2 cellular contexts compared by ENCODE assay signal in the genomic region with DNA sequence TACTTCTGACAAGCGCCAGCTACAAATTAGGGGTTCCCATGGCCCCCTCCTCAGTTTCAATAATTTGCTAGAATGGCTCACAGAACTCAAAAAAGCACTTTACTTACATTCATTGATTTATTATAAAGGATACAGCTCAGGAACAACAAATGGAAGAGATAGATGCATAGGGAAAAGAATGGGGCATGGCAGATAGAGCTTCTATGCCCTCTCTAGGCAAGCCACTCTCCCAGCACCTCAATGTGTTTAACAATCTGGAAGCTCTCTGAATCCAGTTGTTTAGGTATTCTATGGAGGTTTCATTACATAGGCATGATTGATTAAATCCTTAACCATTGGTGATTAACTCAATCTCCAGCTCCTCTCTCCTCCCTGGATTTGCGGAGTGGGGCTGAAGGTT.
TF ChIP-seq lines count a peak whose summit lies in the region.

No MANE protein-coding gene starts in this region.

TF ChIP-seq in SK-N-SH, 30 proteins besides CTCF, POLR2A, EP300 and RAD21 (continued from another document):
- TF ChIP-seq, protein P1, sequence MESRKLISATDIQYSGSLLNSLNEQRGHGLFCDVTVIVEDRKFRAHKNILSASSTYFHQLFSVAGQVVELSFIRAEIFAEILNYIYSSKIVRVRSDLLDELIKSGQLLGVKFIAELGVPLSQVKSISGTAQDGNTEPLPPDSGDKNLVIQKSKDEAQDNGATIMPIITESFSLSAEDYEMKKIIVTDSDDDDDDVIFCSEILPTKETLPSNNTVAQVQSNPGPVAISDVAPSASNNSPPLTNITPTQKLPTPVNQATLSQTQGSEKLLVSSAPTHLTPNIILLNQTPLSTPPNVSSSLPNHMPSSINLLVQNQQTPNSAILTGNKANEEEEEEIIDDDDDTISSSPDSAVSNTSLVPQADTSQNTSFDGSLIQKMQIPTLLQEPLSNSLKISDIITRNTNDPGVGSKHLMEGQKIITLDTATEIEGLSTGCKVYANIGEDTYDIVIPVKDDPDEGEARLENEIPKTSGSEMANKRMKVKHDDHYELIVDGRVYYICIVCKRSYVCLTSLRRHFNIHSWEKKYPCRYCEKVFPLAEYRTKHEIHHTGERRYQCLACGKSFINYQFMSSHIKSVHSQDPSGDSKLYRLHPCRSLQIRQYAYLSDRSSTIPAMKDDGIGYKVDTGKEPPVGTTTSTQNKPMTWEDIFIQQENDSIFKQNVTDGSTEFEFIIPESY (IDR thresholded peaks at IDR 0.05; ENCODE audit: borderline replicate concordance, low read depth), result no peak
- TF ChIP-seq CHD2 (IDR thresholded peaks at IDR 0.05; ENCODE audit: low read length, partially characterized antibody) (no peak), RXRA (IDR thresholded peaks at IDR 0.05; ENCODE audit: borderline replicate concordance, low read depth) (no peak), SMC3 (IDR thresholded peaks at IDR 0.05; ENCODE audit: low read depth, low read length) (no peak), POLR2AphosphoS5 (IDR thresholded peaks at IDR 0.05; ENCODE audit: low read depth, low read length) (no peak), GABPA (IDR thresholded peaks at IDR 0.05; ENCODE audit: low read depth) (no peak), SIN3A (IDR thresholded peaks at IDR 0.05; ENCODE audit: borderline replicate concordance, low read depth, low read length) (no peak)
- TF ChIP-seq, protein P2, sequence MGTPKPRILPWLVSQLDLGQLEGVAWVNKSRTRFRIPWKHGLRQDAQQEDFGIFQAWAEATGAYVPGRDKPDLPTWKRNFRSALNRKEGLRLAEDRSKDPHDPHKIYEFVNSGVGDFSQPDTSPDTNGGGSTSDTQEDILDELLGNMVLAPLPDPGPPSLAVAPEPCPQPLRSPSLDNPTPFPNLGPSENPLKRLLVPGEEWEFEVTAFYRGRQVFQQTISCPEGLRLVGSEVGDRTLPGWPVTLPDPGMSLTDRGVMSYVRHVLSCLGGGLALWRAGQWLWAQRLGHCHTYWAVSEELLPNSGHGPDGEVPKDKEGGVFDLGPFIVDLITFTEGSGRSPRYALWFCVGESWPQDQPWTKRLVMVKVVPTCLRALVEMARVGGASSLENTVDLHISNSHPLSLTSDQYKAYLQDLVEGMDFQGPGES (IDR thresholded peaks at IDR 0.05; ENCODE audit: low read depth, low read length), result no peak

TF ChIP-seq in SK-N-SH treated with all-trans-retinoic acid at 6 μM for 48 hours, 23 proteins besides CTCF, POLR2A, EP300 and RAD21 (continued from another document):
- TF ChIP-seq, protein P3, sequence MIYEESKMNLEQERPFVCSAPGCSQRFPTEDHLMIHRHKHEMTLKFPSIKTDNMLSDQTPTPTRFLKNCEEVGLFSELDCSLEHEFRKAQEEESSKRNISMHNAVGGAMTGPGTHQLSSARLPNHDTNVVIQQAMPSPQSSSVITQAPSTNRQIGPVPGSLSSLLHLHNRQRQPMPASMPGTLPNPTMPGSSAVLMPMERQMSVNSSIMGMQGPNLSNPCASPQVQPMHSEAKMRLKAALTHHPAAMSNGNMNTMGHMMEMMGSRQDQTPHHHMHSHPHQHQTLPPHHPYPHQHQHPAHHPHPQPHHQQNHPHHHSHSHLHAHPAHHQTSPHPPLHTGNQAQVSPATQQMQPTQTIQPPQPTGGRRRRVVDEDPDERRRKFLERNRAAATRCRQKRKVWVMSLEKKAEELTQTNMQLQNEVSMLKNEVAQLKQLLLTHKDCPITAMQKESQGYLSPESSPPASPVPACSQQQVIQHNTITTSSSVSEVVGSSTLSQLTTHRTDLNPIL (CRISPR knock-in tag; IDR thresholded peaks at IDR 0.05; ENCODE audit: low read depth), result no peak
